37 cellular contexts compared by ENCODE assay signal in the genomic region with DNA sequence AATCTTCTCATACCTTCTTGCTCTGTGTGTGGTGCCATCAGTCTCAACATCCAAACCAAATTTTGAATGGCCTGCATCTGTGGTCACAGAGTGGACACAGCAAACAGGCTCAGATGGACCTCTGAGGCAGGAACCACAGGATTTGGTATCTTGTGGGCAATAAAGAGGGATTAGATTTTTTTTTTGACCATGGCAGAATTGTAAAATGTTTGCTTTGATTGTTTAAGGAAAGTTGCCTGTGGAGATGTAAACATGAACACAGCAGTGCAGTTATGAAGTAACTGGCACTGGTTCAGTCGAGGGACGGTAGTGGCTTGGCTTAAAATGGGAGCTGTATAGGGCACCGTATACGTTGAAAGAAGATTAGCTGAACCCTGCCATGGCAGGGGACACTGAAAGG.
"Had no signal": no experiment of that assay in that cellular context is flagged by ENCODE, and none has a peak within 500 bp of the region (broad histone marks: within the 10 kb centered on the region; RNA-seq: fewer than 3 reads in every experiment).

No MANE protein-coding gene starts in this region.

- H3K4me1 Mint-ChIP-seq: activated naive CD4-positive, alpha-beta T cell treated with anti-CD3 and anti-CD28 coated beads, Interleukin-2, amount 10 ng/mL, durations not matched to agents 7 days and 5 days; activated naive CD4-positive, alpha-beta T cell treated with anti-CD3 and anti-CD28 coated beads, Interleukin-2, amount 50 U/mL, for 24 hours; activated naive CD8-positive, alpha-beta T cell treated with anti-CD3 and anti-CD28 coated beads for 36 hours; activated naive CD8-positive, alpha-beta T cell treated with anti-CD3 and anti-CD28 coated beads, Interleukin-2, amount 10 ng/mL, durations not matched to agents 7 days and 5 days; activated naive CD8-positive, alpha-beta T cell treated with anti-CD3 and anti-CD28 coated beads, Interleukin-2, amount 50 U/mL, for 24 hours; activated T-helper 17 cell treated with anti-CD3 and anti-CD28 coated beads, Interleukin-2, amount 50 U/mL, for 72 hours; brain; central memory CD8-positive, alpha-beta T cell had no signal

- H3K27me3 ChIP-seq: adrenal gland, ascending aorta, body of pancreas, brain microvascular endothelial cell, breast epithelium, cardiac muscle cell had no signal

- H3K27ac ChIP-seq: adrenal gland, ascending aorta, body of pancreas, brain microvascular endothelial cell, breast epithelium, cardiac muscle cell had no signal

- H3K4me1 ChIP-seq: adrenal gland, ascending aorta, body of pancreas, breast epithelium had no signal

- H3K4me3 ChIP-seq: adrenal gland, ascending aorta, body of pancreas, breast epithelium, cardiac muscle cell had no signal

- H3K9me3 Mint-ChIP-seq: activated naive CD4-positive, alpha-beta T cell treated with anti-CD3 and anti-CD28 coated beads for 36 hours; activated naive CD4-positive, alpha-beta T cell treated with anti-CD3 and anti-CD28 coated beads, Interleukin-2, amount 10 ng/mL, durations not matched to agents 7 days and 5 days; activated naive CD4-positive, alpha-beta T cell treated with anti-CD3 and anti-CD28 coated beads, Interleukin-2, amount 50 U/mL, for 24 hours; activated naive CD4-positive, alpha-beta T cell treated with anti-CD3 and anti-CD28 coated beads, Interleukin-2, amount 50 U/mL, for 72 hours; activated naive CD8-positive, alpha-beta T cell treated with anti-CD3 and anti-CD28 coated beads for 36 hours; activated naive CD8-positive, alpha-beta T cell treated with anti-CD3 and anti-CD28 coated beads, Interleukin-2, amount 10 ng/mL, durations not matched to agents 7 days and 5 days; activated T-cell treated with anti-CD3 and anti-CD28 coated beads, Interleukin-2, amount 50 U/mL, for 24 hours; activated T-cell treated with anti-CD3 and anti-CD28 coated beads, Interleukin-2, amount 50 U/mL, for 4 hours; activated T-helper 1 cell treated with anti-CD3 and anti-CD28 coated beads, Interleukin-12 subunit alpha, Interleukin-12 subunit beta, Interleukin-2, Interleukin-4 antibody, amounts not matched to agents 30 ng/mL and 10 ng/mL and 1 ng/mL, durations not matched to agents 14 hours and 24 hours and 36 hours; activated T-helper 17 cell treated with anti-CD3 and anti-CD28 coated beads, Interleukin-2, amount 50 U/mL, for 72 hours; activated T-helper 2 cell treated with anti-CD3 and anti-CD28 coated beads, Interferon-gamma antibody, Interleukin-2, Interleukin-4, amounts not matched to agents 10 μg/mL and 5 μg/mL and 100 μg/mL, durations not matched to agents 14 hours and 24 hours and 36 hours had no signal

- H3K36me3 Mint-ChIP-seq: activated naive CD4-positive, alpha-beta T cell treated with anti-CD3 and anti-CD28 coated beads, Interleukin-2, amount 10 ng/mL, durations not matched to agents 7 days and 5 days; activated naive CD4-positive, alpha-beta T cell treated with anti-CD3 and anti-CD28 coated beads, Interleukin-2, amount 50 U/mL, for 24 hours; activated naive CD4-positive, alpha-beta T cell treated with anti-CD3 and anti-CD28 coated beads, Interleukin-2, amount 50 U/mL, for 72 hours; activated naive CD8-positive, alpha-beta T cell; activated naive CD8-positive, alpha-beta T cell treated with anti-CD3 and anti-CD28 coated beads for 36 hours; activated naive CD8-positive, alpha-beta T cell treated with anti-CD3 and anti-CD28 coated beads, Interleukin-2, amount 10 ng/mL, durations not matched to agents 7 days and 5 days; brain had no signal

- H3K27ac Mint-ChIP-seq: activated naive CD4-positive, alpha-beta T cell treated with anti-CD3 and anti-CD28 coated beads for 36 hours; activated naive CD4-positive, alpha-beta T cell treated with anti-CD3 and anti-CD28 coated beads, Interleukin-2, amount 10 ng/mL, durations not matched to agents 7 days and 5 days; activated naive CD4-positive, alpha-beta T cell treated with anti-CD3 and anti-CD28 coated beads, Interleukin-2, amount 50 U/mL, for 24 hours; activated naive CD4-positive, alpha-beta T cell treated with anti-CD3 and anti-CD28 coated beads, Interleukin-2, amount 50 U/mL, for 72 hours; activated naive CD8-positive, alpha-beta T cell; activated naive CD8-positive, alpha-beta T cell treated with anti-CD3 and anti-CD28 coated beads for 36 hours; activated naive CD8-positive, alpha-beta T cell treated with anti-CD3 and anti-CD28 coated beads, Interleukin-2, amount 10 ng/mL, durations not matched to agents 7 days and 5 days; activated naive CD8-positive, alpha-beta T cell treated with anti-CD3 and anti-CD28 coated beads, Interleukin-2, amount 50 U/mL, for 24 hours; activated T-cell treated with anti-CD3 and anti-CD28 coated beads, Interleukin-2, amount 50 U/mL, for 24 hours; activated T-cell treated with anti-CD3 and anti-CD28 coated beads, Interleukin-2, amount 50 U/mL, for 72 hours; activated T-helper 1 cell treated with anti-CD3 and anti-CD28 coated beads, Interleukin-12 subunit alpha, Interleukin-12 subunit beta, Interleukin-2, Interleukin-4 antibody, amounts not matched to agents 30 ng/mL and 10 ng/mL and 1 ng/mL, durations not matched to agents 14 hours and 24 hours and 36 hours; activated T-helper 17 cell treated with anti-CD3 and anti-CD28 coated beads, Interleukin-2, amount 50 U/mL, for 72 hours; activated T-helper 2 cell treated with anti-CD3 and anti-CD28 coated beads, Interferon-gamma antibody, Interleukin-2, Interleukin-4, amounts not matched to agents 10 μg/mL and 5 μg/mL and 100 μg/mL, durations not matched to agents 14 hours and 24 hours and 36 hours; brain had no signal

- H3K27me3 Mint-ChIP-seq: activated naive CD4-positive, alpha-beta T cell treated with anti-CD3 and anti-CD28 coated beads, Interleukin-2, amount 10 ng/mL, durations not matched to agents 7 days and 5 days; brain; central memory CD8-positive, alpha-beta T cell had no signal

- H3K9me3 ChIP-seq: adrenal gland, ascending aorta, body of pancreas, breast epithelium had no signal

- DNase-seq: activated effector memory CD4-positive, alpha-beta T cell treated with anti-CD3 and anti-CD28 coated beads, Interleukin-2, amount 50 U/mL, for 16 hours; activated effector memory CD4-positive, alpha-beta T cell treated with Interleukin-2 at 50 U/mL for 16 hours; activated gamma-delta T cell; activated gamma-delta T cell treated with Interleukin-2 at 50 U/mL for 16 hours; activated naive CD4-positive, alpha-beta T cell; activated naive CD4-positive, alpha-beta T cell treated with anti-CD3 and anti-CD28 coated beads for 36 hours; activated naive CD4-positive, alpha-beta T cell treated with anti-CD3 and anti-CD28 coated beads, Interleukin-2, amount 10 ng/mL, durations not matched to agents 7 days and 5 days; activated naive CD4-positive, alpha-beta T cell treated with anti-CD3 and anti-CD28 coated beads, Interleukin-2, amount 50 U/mL, for 16 hours; activated naive CD4-positive, alpha-beta T cell treated with Interleukin-2 at 50 U/mL for 16 hours; activated naive CD8-positive, alpha-beta T cell treated with anti-CD3 and anti-CD28 coated beads for 36 hours; activated naive CD8-positive, alpha-beta T cell treated with anti-CD3 and anti-CD28 coated beads, Interleukin-2, amount 10 ng/mL, durations not matched to agents 7 days and 5 days; activated naive CD8-positive, alpha-beta T cell treated with anti-CD3 and anti-CD28 coated beads, Interleukin-2, amount 50 U/mL, for 24 hours; activated T-cell treated with anti-CD3 and anti-CD28 coated beads, Interleukin-2, amount 50 U/mL, for 1 hour; activated T-cell treated with anti-CD3 and anti-CD28 coated beads, Interleukin-2, amount 50 U/mL, for 24 hours; activated T-cell treated with anti-CD3 and anti-CD28 coated beads, Interleukin-2, amount 50 U/mL, for 4 hours; activated T-cell treated with anti-CD3 and anti-CD28 coated beads, Interleukin-2, amount 50 U/mL, for 48 hours; activated T-cell treated with anti-CD3 and anti-CD28 coated beads, Interleukin-2, amount 50 U/mL, for 72 hours; adrenal gland; amniotic stem cell; amygdala; anterior cingulate cortex; aorta; body of pancreas; brain microvascular endothelial cell; central memory CD4-positive, alpha-beta T cell; cerebellar nuclear complex had no signal

- H3K36me3 ChIP-seq: adrenal gland, ascending aorta, brain microvascular endothelial cell, breast epithelium, cardiac muscle cell had no signal

- H3K4me3 Mint-ChIP-seq: activated naive CD4-positive, alpha-beta T cell treated with anti-CD3 and anti-CD28 coated beads for 36 hours; activated naive CD4-positive, alpha-beta T cell treated with anti-CD3 and anti-CD28 coated beads, Interleukin-2, amount 10 ng/mL, durations not matched to agents 7 days and 5 days; activated naive CD4-positive, alpha-beta T cell treated with anti-CD3 and anti-CD28 coated beads, Interleukin-2, amount 50 U/mL, for 24 hours; activated naive CD8-positive, alpha-beta T cell; activated naive CD8-positive, alpha-beta T cell treated with anti-CD3 and anti-CD28 coated beads for 36 hours; activated naive CD8-positive, alpha-beta T cell treated with anti-CD3 and anti-CD28 coated beads, Interleukin-2, amount 10 ng/mL, durations not matched to agents 7 days and 5 days; activated naive CD8-positive, alpha-beta T cell treated with anti-CD3 and anti-CD28 coated beads, Interleukin-2, amount 50 U/mL, for 24 hours; activated T-cell treated with anti-CD3 and anti-CD28 coated beads, Interleukin-2, amount 50 U/mL, for 24 hours; activated T-cell treated with anti-CD3 and anti-CD28 coated beads, Interleukin-2, amount 50 U/mL, for 4 hours; activated T-cell treated with anti-CD3 and anti-CD28 coated beads, Interleukin-2, amount 50 U/mL, for 72 hours; activated T-helper 1 cell treated with anti-CD3 and anti-CD28 coated beads, Interleukin-12 subunit alpha, Interleukin-12 subunit beta, Interleukin-2, Interleukin-4 antibody, amounts not matched to agents 30 ng/mL and 10 ng/mL and 1 ng/mL, durations not matched to agents 14 hours and 24 hours and 36 hours; activated T-helper 17 cell treated with anti-CD3 and anti-CD28 coated beads, Interleukin-2, amount 50 U/mL, for 72 hours; brain; central memory CD8-positive, alpha-beta T cell had no signal
